In the genomic region with DNA sequence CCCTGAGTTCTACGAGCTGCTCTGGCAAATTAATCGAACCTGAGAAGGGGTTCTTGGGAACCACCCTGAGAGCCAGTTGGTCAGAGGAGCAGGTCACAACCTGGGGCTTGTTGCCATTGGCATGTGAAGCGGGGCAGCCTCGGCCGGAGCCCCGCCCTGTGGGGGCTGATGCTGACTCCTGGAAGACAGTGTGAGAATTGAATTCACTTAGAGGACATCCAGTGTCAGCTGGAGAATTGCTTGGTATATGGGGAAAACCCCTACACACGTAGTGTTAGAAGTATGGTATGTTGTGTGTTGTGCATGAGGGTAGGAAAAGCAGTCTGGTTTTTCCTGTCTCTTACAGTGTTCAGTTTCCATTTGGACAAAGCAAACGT, we compare ENCODE assay signal across 8 cellular contexts.
DNase-seq lines count a peak whose midpoint lies in the region; ATAC-seq and TF ChIP-seq lines count a peak whose summit lies in the region.

No MANE protein-coding gene starts in this region.

- H3K36me3 Mint-ChIP-seq in nephron (ENCODE audit: low read depth) = no peaks in the 10 kb centered on the region

- H3K4me1 Mint-ChIP-seq in nephron = peaks cover 30% of the 10 kb centered on the region

- TF ChIP-seq CTCF in nephron (IDR thresholded peaks at IDR 0.05; ENCODE audit: unreplicated experiment in 3 of 3) = no peak

- H3K9me3 Mint-ChIP-seq in nephron = no peaks in the 10 kb centered on the region

- DNase-seq in NCI-H1092 treated with DMSO at 0.1 percent for 48 hours (lab: John Stamatoyannopoulos, UW) = peak; percentile 84
- DNase-seq in NCI-H1092 (lab: John Stamatoyannopoulos, UW) = no peak
- DNase-seq in germinal center (ENCODE audit: low spot score) = no peak
- DNase-seq in NCI-H1417 (lab: John Stamatoyannopoulos, UW) = no peak

- peak overlapping the region; percentile 65 to 74 (median 73) for H3K27ac Mint-ChIP-seq in nephron

- peak overlapping the region; percentile 43 to 70 (median 53) for H3K4me3 Mint-ChIP-seq in nephron

- peaks cover 48% of the 10 kb centered on the region for H3K27me3 Mint-ChIP-seq in nephron (ENCODE audit: low read depth)

- peak; percentile 25 for ATAC-seq in HG03432 (IDR thresholded peaks at IDR 0.05; ENCODE audit: unreplicated experiment)
- no peak for ATAC-seq in GM21576 (IDR thresholded peaks at IDR 0.05; ENCODE audit: unreplicated experiment)

- peak overlapping the region; percentile 87 for H3K27ac ChIP-seq in cingulate gyrus (ENCODE audit: low read depth, low read length)
